Comparison of ENCODE assay signal across 16 cellular contexts in the genomic region with DNA sequence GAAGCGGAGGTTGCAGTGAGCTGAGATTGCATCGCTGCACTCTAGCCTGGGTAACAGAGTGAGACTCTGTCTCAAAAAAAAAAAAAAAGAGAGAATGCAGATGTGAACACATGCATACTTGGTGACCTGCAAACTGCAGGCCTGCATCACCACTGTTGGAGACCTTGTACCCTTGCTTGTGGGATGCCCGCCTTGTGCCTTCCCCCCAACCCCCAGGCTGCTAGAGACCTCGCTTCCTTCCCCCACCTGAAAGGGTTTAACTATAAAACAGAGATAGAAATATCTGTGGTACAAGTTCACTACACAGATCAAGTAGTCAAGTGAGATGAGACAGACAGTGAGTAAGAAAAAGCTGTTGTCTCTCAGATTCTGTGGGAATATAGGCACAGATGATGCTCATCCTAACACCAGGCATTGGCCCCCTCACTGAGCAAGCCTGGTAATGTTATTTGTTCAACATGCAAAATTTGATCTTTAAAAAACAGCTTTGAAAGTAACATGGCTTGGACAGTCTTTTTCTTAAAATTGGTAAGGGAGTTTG. TPM values are rescaled to one million over a fixed set of nuclear protein-coding genes. Genes with fewer than 3 reads are reported as not detected.
A peak's percentile ranks its signal among the peaks of the same experiment; 100 is the strongest.
DNase-seq lines count a peak whose midpoint lies in the region; ATAC-seq and TF ChIP-seq lines count a peak whose summit lies in the region.
"Had no signal": no experiment of that assay in that cellular context is flagged by ENCODE, and none has a peak within 500 bp of the region (broad histone marks: within the 10 kb centered on the region; RNA-seq: fewer than 3 reads in every experiment).

No MANE protein-coding gene starts in this region.

- POLR2A ChIA-PET in activated CD4-positive, alpha-beta T cell treated with anti-CD3 and anti-CD28 coated beads, Interleukin-2, amount 10 ng/mL, durations not matched to agents 7 days and 5 days (lab: Charles Lee), result no interaction called here

- intact Hi-C loops in left ventricle myocardium inferior (cut with micrococcal nuclease), result no loop called here

- no peaks in the 10 kb centered on the region for H3K9me3 ChIP-seq in left ventricle myocardium inferior (replicated peaks)
- H3K9me3 ChIP-seq: A549, heart left ventricle had no signal

- no peak overlapping the region for H3K27ac ChIP-seq in left ventricle myocardium inferior (replicated peaks)
- H3K27ac ChIP-seq: A549 had no signal

- peak; percentile 37 for ATAC-seq in stimulated activated memory B cell treated with anti-CD40 and anti-IgM and Interleukin-4, amounts not matched to agents 10 μg/mL and 1 μg/mL and 100 μg/mL, for 72 hours
- ATAC-seq in HG02610 (IDR thresholded peaks at IDR 0.05; ENCODE audit: unreplicated experiment), result no peak
- ATAC-seq in GM21576 (IDR thresholded peaks at IDR 0.05; ENCODE audit: unreplicated experiment), result no peak
- ATAC-seq: A549, heart left ventricle had no signal

- CTCF ChIA-PET in activated CD4-positive, alpha-beta T cell treated with anti-CD3 and anti-CD28 coated beads, Interleukin-2, amount 10 ng/mL, durations not matched to agents 7 days and 5 days (lab: Charles Lee), result no interaction called here

- H3K36me3 Mint-ChIP-seq in activated CD4-positive, alpha-beta T cell treated with anti-CD3 and anti-CD28 coated beads, Interleukin-2, amount 10 ng/mL, durations not matched to agents 7 days and 5 days (ENCODE audit: low read depth), result peaks cover 17% of the 10 kb centered on the region
- peaks cover 26% of the 10 kb centered on the region for H3K36me3 Mint-ChIP-seq in brain
- H3K36me3 Mint-ChIP-seq in stimulated activated memory B cell treated with anti-CD40 and anti-IgM and Interleukin-4, amounts not matched to agents 10 μg/mL and 1 μg/mL and 100 μg/mL, for 72 hours, result no peaks in the 10 kb centered on the region

- H3K27me3 ChIP-seq in left ventricle myocardium inferior (ENCODE audit: low read depth), result no peaks in the 10 kb centered on the region
- H3K27me3 ChIP-seq: heart left ventricle had no signal

- H3K4me3 ChIP-seq in left ventricle myocardium inferior, result no peak overlapping the region
- H3K4me3 ChIP-seq: A549, heart left ventricle had no signal

- H3K36me3 ChIP-seq in left ventricle myocardium inferior, result no peaks in the 10 kb centered on the region
- H3K36me3 ChIP-seq: heart left ventricle had no signal

- TF ChIP-seq CTCF in brain (conservative IDR thresholded peaks at IDR 0.05) (no peak), left ventricle myocardium inferior (IDR thresholded peaks at IDR 0.05; ENCODE audit: borderline replicate concordance) (no peak)

- H3K27ac Mint-ChIP-seq in activated CD4-positive, alpha-beta T cell treated with anti-CD3 and anti-CD28 coated beads, Interleukin-2, amount 10 ng/mL, durations not matched to agents 7 days and 5 days, result peak overlapping the region; percentile 84
- peak overlapping the region in 4 of 5 experiments; percentile 49 to 86 (median 76) for H3K27ac Mint-ChIP-seq in brain
- peak overlapping the region; percentile 46 for H3K27ac Mint-ChIP-seq in stimulated activated memory B cell treated with anti-CD40 and anti-IgM and Interleukin-4, amounts not matched to agents 10 μg/mL and 1 μg/mL and 100 μg/mL, for 72 hours

- H3K27me3 Mint-ChIP-seq in activated CD4-positive, alpha-beta T cell treated with anti-CD3 and anti-CD28 coated beads, Interleukin-2, amount 10 ng/mL, durations not matched to agents 7 days and 5 days, result no peaks in the 10 kb centered on the region
- no peaks in the 10 kb centered on the region for H3K27me3 Mint-ChIP-seq in brain
- H3K27me3 Mint-ChIP-seq in stimulated activated memory B cell treated with anti-CD40 and anti-IgM and Interleukin-4, amounts not matched to agents 10 μg/mL and 1 μg/mL and 100 μg/mL, for 72 hours, result no peaks in the 10 kb centered on the region

- peaks cover 77% of the 10 kb centered on the region for H3K4me1 ChIP-seq in left ventricle myocardium inferior
- H3K4me1 ChIP-seq: A549 had no signal

- H3K4me1 Mint-ChIP-seq in activated CD4-positive, alpha-beta T cell treated with anti-CD3 and anti-CD28 coated beads, Interleukin-2, amount 10 ng/mL, durations not matched to agents 7 days and 5 days, result peaks cover 62% of the 10 kb centered on the region
- peaks cover 92% of the 10 kb centered on the region for H3K4me1 Mint-ChIP-seq in brain
- H3K4me1 Mint-ChIP-seq in stimulated activated memory B cell treated with anti-CD40 and anti-IgM and Interleukin-4, amounts not matched to agents 10 μg/mL and 1 μg/mL and 100 μg/mL, for 72 hours, result peaks cover 71% of the 10 kb centered on the region

- DNase-seq in activated CD4-positive, alpha-beta T cell treated with anti-CD3 and anti-CD28 coated beads, Interleukin-2, amount 10 ng/mL, durations not matched to agents 7 days and 5 days, result no peak
- no peak for DNase-seq in activated CD4-positive, alpha-beta T cell treated with anti-CD3 and anti-CD28 coated beads, Interleukin-2, amount 50 U/mL, for 4 hours
- DNase-seq in NAMALWA (ENCODE audit: low spot score), result peak; percentile 15
- no peak for DNase-seq in left ventricle myocardium inferior
- DNase-seq: activated gamma-delta T cell; central memory CD4-positive, alpha-beta T cell; DMS153; heart left ventricle; left ventricle myocardium superior; NCI-H82; trophoblast cell had no signal

- H3K4me3 Mint-ChIP-seq in activated CD4-positive, alpha-beta T cell treated with anti-CD3 and anti-CD28 coated beads, Interleukin-2, amount 10 ng/mL, durations not matched to agents 7 days and 5 days, result no peak overlapping the region
- no peak overlapping the region for H3K4me3 Mint-ChIP-seq in brain
- H3K4me3 Mint-ChIP-seq in stimulated activated memory B cell treated with anti-CD40 and anti-IgM and Interleukin-4, amounts not matched to agents 10 μg/mL and 1 μg/mL and 100 μg/mL, for 72 hours, result peak overlapping the region; percentile 15

- no peaks in the 10 kb centered on the region for H3K9me3 Mint-ChIP-seq in activated CD4-positive, alpha-beta T cell treated with anti-CD3 and anti-CD28 coated beads, Interleukin-2, amount 10 ng/mL, durations not matched to agents 7 days and 5 days
- H3K9me3 Mint-ChIP-seq in brain, result no peaks in the 10 kb centered on the region
- no peaks in the 10 kb centered on the region for H3K9me3 Mint-ChIP-seq in stimulated activated memory B cell treated with anti-CD40 and anti-IgM and Interleukin-4, amounts not matched to agents 10 μg/mL and 1 μg/mL and 100 μg/mL, for 72 hours

RNA-seq across cellular contexts. Expression of a gene that starts 32.3 kb away (rescaled TPM):
- total RNA-seq in activated CD4-positive, alpha-beta T cell treated with anti-CD3 and anti-CD28 coated beads, Interleukin-2, amount 10 ng/mL, durations not matched to agents 7 days and 5 days, result 10 to 100 TPM; 65.1 to 65.2 TPM
- 5.8 TPM for polyA plus RNA-seq in brain (ENCODE audit: insufficient read depth, low read depth, low replicate concordance)
- total RNA-seq in left ventricle myocardium inferior, result 43.8 TPM
